In genomic region chr20:23606652-23607049, GRCh38 we compare ENCODE assay signal across 8 cellular contexts. TPM values are rescaled to one million over a fixed set of nuclear protein-coding genes. Genes with fewer than 3 reads are reported as not detected.
DNase-seq lines count a peak whose midpoint lies in the region; ATAC-seq and TF ChIP-seq lines count a peak whose summit lies in the region.

No MANE protein-coding gene starts in this region.

- peaks cover 29% of the 10 kb centered on the region for H3K4me1 Mint-ChIP-seq in CD14-positive monocyte

- no peaks in the 10 kb centered on the region for H3K36me3 Mint-ChIP-seq in CD14-positive monocyte

- peak overlapping the region in 1 of 2 donors; percentile 42 for H3K4me3 Mint-ChIP-seq in CD14-positive monocyte

- peak; percentile 69 for ATAC-seq in HG03439 (IDR thresholded peaks at IDR 0.05; ENCODE audit: unreplicated experiment)

- intact Hi-C loops in CD14-positive monocyte (cut with micrococcal nuclease): loop anchor here (1.0 to 2.0 kb wide), 2 partner anchors 164 to 165 kb away; no protein-coding TSS in a partner anchor

- peak; percentile 93 for TF ChIP-seq CTCF in CD14-positive monocyte (IDR thresholded peaks at IDR 0.05)

- H3K27me3 Mint-ChIP-seq in CD14-positive monocyte (ENCODE audit: low read depth in 3 of 3): peaks cover 6 to 15% (median 10%) of the 10 kb centered on the region in 3 donors

- H3K9me3 Mint-ChIP-seq in CD14-positive monocyte: peaks cover 0 to 1% (median 0%) of the 10 kb centered on the region in 7 donors

- DNase-seq in CD14-positive monocyte (ENCODE audit: low spot score) (peak; percentile 65), GM19240 (ENCODE audit: insufficient read length, low spot score) (peak; percentile 58), NCI-H526 (lab: John Stamatoyannopoulos, UW) (peak; percentile 79 to 95), ecto neural progenitor cell (ENCODE audit: low spot score) (peak; percentile 87), medulla oblongata (ENCODE audit: extremely low spot score) (peak; percentile 80)
- DNase-seq in activated CD4-positive, alpha-beta T cell treated with anti-CD3 and anti-CD28 coated beads, Interleukin-2, amount 50 U/mL, for 24 hours (ENCODE audit: low read depth in 1 of 2, low spot score in 1 of 2): peak; percentile 45 to 49
- DNase-seq in stimulated activated CD8-positive, alpha-beta memory T cell treated with anti-CD3 and anti-CD28 coated beads, Interleukin-2, amount 100 ng/mL, for 48 hours (ENCODE audit: low read depth in 2 of 2): peak; percentile 59 to 67

- peak overlapping the region in 1 of 7 donors; percentile 49 for H3K27ac Mint-ChIP-seq in CD14-positive monocyte

RNA-seq across cellular contexts. Expression of gene CST9, which starts 0.9 kb away (rescaled TPM):
- polyA plus RNA-seq in CD14-positive monocyte: under 1 TPM in 1 of 2 donors, not detected in 1; 0.13 TPM

RNA-seq across cellular contexts. Expression of gene CST3, which starts 31.1 kb away (rescaled TPM):
- 1,000 to 10,000 TPM; 2,657 to 3,222 TPM for polyA plus RNA-seq in CD14-positive monocyte

RNA-seq across cellular contexts. Expression of gene CST9L, which starts 38.4 kb away (rescaled TPM):
- polyA plus RNA-seq in CD14-positive monocyte: not detected

Comparison
In these comparisons a context has a peak if more than half of its experiments do, and no peak if none do; other contexts are left out.
1. Peak in every context shown above with its lines: DNase-seq and ATAC-seq.